ENCODE assay signal across 8 cellular contexts in the genomic region with DNA sequence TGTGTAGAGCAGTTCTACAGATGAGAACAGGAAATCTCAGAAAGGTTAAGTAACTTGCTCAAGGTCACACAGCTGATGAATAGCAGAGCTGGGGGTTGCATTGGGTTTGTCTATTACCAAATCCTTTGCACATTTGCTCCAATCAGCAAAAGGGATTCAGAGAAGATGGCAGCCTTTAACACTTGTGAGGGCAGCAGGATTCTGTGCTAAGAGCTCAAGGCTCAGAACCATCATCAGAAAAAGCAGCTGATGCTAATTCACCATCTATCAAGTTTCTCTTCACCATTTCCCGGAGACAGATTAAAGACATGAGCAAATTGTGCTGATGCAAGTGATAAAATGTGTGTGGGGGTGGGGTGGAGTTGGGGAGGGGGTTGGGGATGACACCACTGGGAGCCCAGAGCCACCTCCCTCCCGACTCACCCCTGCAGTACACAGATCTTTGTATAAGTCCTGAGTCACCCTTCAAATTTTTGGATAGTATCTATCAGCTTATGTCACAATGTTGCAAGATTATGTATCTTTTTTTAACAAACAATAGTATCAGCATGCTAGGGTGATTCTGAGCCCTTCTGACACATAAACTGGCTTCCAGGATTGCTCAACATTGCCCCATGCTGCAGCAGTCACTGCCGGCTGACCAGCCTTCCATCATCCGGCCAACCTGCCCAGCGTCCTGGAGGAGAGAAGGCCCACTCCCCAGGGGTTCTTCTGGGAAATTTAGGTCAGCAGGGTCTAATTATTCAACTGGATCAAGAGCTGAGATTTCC. TPM values are rescaled to one million over a fixed set of nuclear protein-coding genes. Genes with fewer than 3 reads are reported as not detected.
DNase-seq lines count a peak whose midpoint lies in the region; FAIRE-seq and TF ChIP-seq lines count a peak whose summit lies in the region.

No MANE protein-coding gene starts in this region.

- CTCF ChIA-PET in activated CD4-positive, alpha-beta memory T cell treated with anti-CD3 and anti-CD28 coated beads for 36 hours (lab: Charles Lee) = interaction anchor here (0.6 to 6.0 kb wide), 33 partner anchors 9 to 303 kb away, joined by 3 to 191 read pairs (median 4); no protein-coding TSS in a partner anchor

- H3K4me1 ChIP-seq in left ventricle myocardium inferior = peaks cover 49% of the 10 kb centered on the region

- H3K36me3 Mint-ChIP-seq in activated CD4-positive, alpha-beta memory T cell treated with anti-CD3 and anti-CD28 coated beads for 36 hours = peaks cover 4% of the 10 kb centered on the region

- H3K36me3 ChIP-seq in left ventricle myocardium inferior = no peaks in the 10 kb centered on the region

- H3K27ac Mint-ChIP-seq in activated CD4-positive, alpha-beta memory T cell treated with anti-CD3 and anti-CD28 coated beads for 36 hours = peak overlapping the region; percentile 54

- POLR2A ChIA-PET in activated CD4-positive, alpha-beta memory T cell treated with anti-CD3 and anti-CD28 coated beads for 36 hours (lab: Charles Lee) = interaction anchor here (0.7 to 2.1 kb wide), 3 partner anchors 25 to 136 kb away, joined by 4 to 9 read pairs (median 4); no protein-coding TSS in a partner anchor

- no peak overlapping the region for H3K4me3 Mint-ChIP-seq in activated CD4-positive, alpha-beta memory T cell treated with anti-CD3 and anti-CD28 coated beads for 36 hours

- peaks cover 26% of the 10 kb centered on the region for H3K4me1 Mint-ChIP-seq in activated CD4-positive, alpha-beta memory T cell treated with anti-CD3 and anti-CD28 coated beads for 36 hours (ENCODE audit: low read depth)

- DNase-seq in HuH-7 (ENCODE audit: low spot score) (peak; percentile 66), left ventricle myocardium inferior (peak; percentile 52), stromal cell of bone marrow (ENCODE audit: low read depth) (peak; percentile 91), NCI-H345 treated with DMSO at 0.1 percent for 48 hours (lab: John Stamatoyannopoulos, UW; ENCODE audit: unreplicated experiment) (no peak), activated gamma-delta T cell treated with Interleukin-2 at 50 U/mL for 16 hours (no peak), head of caudate nucleus (no peak), D721Med (ENCODE audit: insufficient read length, low spot score) (no peak)
- peak; percentile 64 for DNase-seq in activated CD4-positive, alpha-beta memory T cell treated with anti-CD3 and anti-CD28 coated beads for 36 hours

- no peak for TF ChIP-seq CTCF in left ventricle myocardium inferior (IDR thresholded peaks at IDR 0.05; ENCODE audit: borderline replicate concordance)
- no peak for TF ChIP-seq CTCF in D721Med (IDR thresholded peaks at IDR 0.05; ENCODE audit: insufficient read depth, missing control alignments)

- H3K9me3 ChIP-seq in left ventricle myocardium inferior (replicated peaks) = peaks cover 43% of the 10 kb centered on the region

- H3K27ac ChIP-seq in left ventricle myocardium inferior (replicated peaks) = peak overlapping the region; percentile 79

- intact Hi-C loops in activated CD4-positive, alpha-beta memory T cell treated with anti-CD3 and anti-CD28 coated beads for 36 hours (cut with micrococcal nuclease) = loop anchor here (1.0 to 5.0 kb wide), 6 partner anchors 15 to 297 kb away; a partner anchor contains a TSS
- intact Hi-C loops in left ventricle myocardium inferior (cut with micrococcal nuclease) (loop anchor here (5.0 kb wide), 1 partner anchor 202 kb away; no protein-coding TSS in a partner anchor), head of caudate nucleus (cut with DNase I) (loop anchor here (2.0 to 5.0 kb wide), 2 partner anchors 167 to 201 kb away; no protein-coding TSS in a partner anchor)

- peaks cover 3% of the 10 kb centered on the region for H3K27me3 Mint-ChIP-seq in activated CD4-positive, alpha-beta memory T cell treated with anti-CD3 and anti-CD28 coated beads for 36 hours

- no peaks in the 10 kb centered on the region for H3K27me3 ChIP-seq in left ventricle myocardium inferior (ENCODE audit: low read depth)

- no peak for FAIRE-seq in D721Med (lab: Jason Lieb, UNC)

- no peak overlapping the region for H3K4me3 ChIP-seq in left ventricle myocardium inferior

- peaks cover 23% of the 10 kb centered on the region for H3K9me3 Mint-ChIP-seq in activated CD4-positive, alpha-beta memory T cell treated with anti-CD3 and anti-CD28 coated beads for 36 hours

RNA-seq across cellular contexts. Expression of a gene that starts 2.8 kb away (rescaled TPM):
- total RNA-seq in activated CD4-positive, alpha-beta memory T cell treated with anti-CD3 and anti-CD28 coated beads for 36 hours = 10 to 100 TPM; 11.0 to 12.5 TPM
- total RNA-seq in left ventricle myocardium inferior = 17.6 TPM

RNA-seq across cellular contexts. Expression of a gene that starts 55.3 kb away (rescaled TPM):
- 10 to 100 TPM in 1 of 2 experiments, 1 to 10 TPM in 1; 9.3 to 10.4 TPM for total RNA-seq in activated CD4-positive, alpha-beta memory T cell treated with anti-CD3 and anti-CD28 coated beads for 36 hours
- 21.9 TPM for total RNA-seq in left ventricle myocardium inferior

Comparison
In these comparisons a context has a peak if more than half of its experiments do, and no peak if none do; other contexts are left out.
1. DNase-seq: peak in HuH-7 (single experiment), activated CD4-positive, alpha-beta memory T cell treated with anti-CD3 and anti-CD28 coated beads for 36 hours (single experiment), left ventricle myocardium inferior (single experiment) and stromal cell of bone marrow (single experiment); none in NCI-H345 treated with DMSO at 0.1 percent for 48 hours (single experiment), activated gamma-delta T cell treated with Interleukin-2 at 50 U/mL for 16 hours (single experiment), head of caudate nucleus (0 of 42) and D721Med (single experiment).